14 cellular contexts compared by ENCODE assay signal in the genomic region with DNA sequence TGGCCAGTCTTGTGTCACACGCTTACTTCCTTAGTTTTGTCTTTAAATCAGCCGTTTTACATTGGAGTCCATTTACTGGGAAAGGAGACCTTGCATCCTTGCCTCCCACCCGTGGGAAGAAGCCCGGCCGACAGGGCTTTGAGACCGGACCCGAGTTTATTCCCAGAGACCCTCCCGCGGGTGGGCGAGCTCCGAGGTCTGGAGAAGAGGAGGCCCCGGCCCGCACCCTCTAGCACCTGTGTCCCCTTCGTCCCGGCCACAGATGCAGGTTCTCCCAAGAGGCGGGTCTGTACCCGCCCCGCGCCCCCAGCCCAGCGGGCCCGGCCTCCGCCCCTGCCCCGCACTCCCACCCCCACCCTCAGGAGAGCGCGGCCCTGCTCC. TPM values are rescaled to one million over a fixed set of nuclear protein-coding genes. Genes with fewer than 3 reads are reported as not detected.
A peak's percentile ranks its signal among the peaks of the same experiment; 100 is the strongest.
DNase-seq lines count a peak whose midpoint lies in the region; ATAC-seq and TF ChIP-seq lines count a peak whose summit lies in the region.
"Had no signal": no experiment of that assay in that cellular context is flagged by ENCODE, and none has a peak within 500 bp of the region (broad histone marks: within the 10 kb centered on the region; RNA-seq: fewer than 3 reads in every experiment).

No MANE protein-coding gene starts in this region.

- no peak overlapping the region for H2AFZ ChIP-seq in GM23248

- no peaks in the 10 kb centered on the region for H3K36me3 ChIP-seq in GM23248 (ENCODE audit: low read depth)
- H3K36me3 ChIP-seq in Peyer's patch, result no peaks in the 10 kb centered on the region

- no peaks in the 10 kb centered on the region for H3F3A ChIP-seq in GM23248 (ENCODE audit: insufficient read depth)

- H3K9me2 ChIP-seq in GM23248 (ENCODE audit: insufficient read depth), result no peaks in the 10 kb centered on the region

- intact Hi-C loops in right cardiac atrium (cut with DNase I), result no loop called here

- H3K9ac ChIP-seq in GM23248, result no peak overlapping the region

- H3K4me1 ChIP-seq in GM23248 (ENCODE audit: insufficient read depth) (no peaks in the 10 kb centered on the region), Peyer's patch (peaks cover 0 to 37% (median 8%) of the 10 kb centered on the region in 4 donors), right cardiac atrium (ENCODE audit: control insufficient read depth, insufficient read depth, low read length) (no peaks in the 10 kb centered on the region)

- H4K20me1 ChIP-seq in GM23248 (ENCODE audit: insufficient read depth), result no peaks in the 10 kb centered on the region

- H3K9me3 ChIP-seq in GM23248 (ENCODE audit: low read depth) (no peaks in the 10 kb centered on the region), Peyer's patch (no peaks in the 10 kb centered on the region), right cardiac atrium (ENCODE audit: control insufficient read depth, low read length) (no peaks in the 10 kb centered on the region)
- H3K9me3 ChIP-seq: esophagus squamous epithelium had no signal

- peaks cover 24% of the 10 kb centered on the region for H3K27me3 ChIP-seq in GM23248 (replicated peaks; ENCODE audit: insufficient read depth)
- H3K27me3 ChIP-seq in Peyer's patch, result peaks cover 0 to 37% of the 10 kb centered on the region in 2 donors
- H3K27me3 ChIP-seq in right cardiac atrium (ENCODE audit: control insufficient read depth, insufficient read depth), result no peaks in the 10 kb centered on the region

- no peak for TF ChIP-seq CTCF in Peyer's patch (IDR thresholded peaks at IDR 0.05)
- TF ChIP-seq CTCF in retinal pigment epithelial cell (conservative IDR thresholded peaks at IDR 0.05; ENCODE audit: low read depth, low read length), result no peak
- TF ChIP-seq CTCF in omental fat pad (IDR thresholded peaks at IDR 0.05), result no peak

- WGBS in GM23248 (ENCODE audit: low coverage in 1 of 2, low lambda C conversion rate in 2 of 2, missing lambda C conversion rate in 2 of 2), 2 experiments, result 8 to 21% methylated on average over 12 to 25 of the region's 25 CpGs
- 6% methylated on average over 25 of the region's 25 CpGs for WGBS in right cardiac atrium

- H3K79me2 ChIP-seq in GM23248 (ENCODE audit: insufficient read depth), result no peaks in the 10 kb centered on the region

- DNase-seq in GM23248 (no peak), Peyer's patch (no peak), right cardiac atrium (peak; percentile 21 to 48 (median 24)), retinal pigment epithelial cell (ENCODE audit: low read depth) (no peak), AG08395 (ENCODE audit: low spot score) (no peak), omental fat pad (ENCODE audit: low spot score) (no peak)
- DNase-seq: activated CD4-positive, alpha-beta T cell treated with anti-CD3 and anti-CD28 coated beads for 48 hours; activated naive CD4-positive, alpha-beta T cell; esophagus squamous epithelium had no signal

- H3K27ac ChIP-seq in GM23248 (no peak overlapping the region), Peyer's patch (no peak overlapping the region), right cardiac atrium (ENCODE audit: low read length) (no peak overlapping the region)
- H3K27ac ChIP-seq: esophagus squamous epithelium, SK-N-MC had no signal

- in situ Hi-C loops in GM23248 (cut with MboI), result no loop called here

- peak overlapping the region; percentile 57; the same call in 1 of the 2 replicates for H3K4me3 ChIP-seq in GM23248
- H3K4me3 ChIP-seq in Peyer's patch, result peak overlapping the region in 3 of 4 donors; percentile 37 to 43 (median 41)
- H3K4me3 ChIP-seq in right cardiac atrium (ENCODE audit: low read length), result peak overlapping the region; percentile 46
- H3K4me3 ChIP-seq in retinal pigment epithelial cell (ENCODE audit: low read length), result peak overlapping the region; percentile 14

- TF ChIP-seq POLR2A in Peyer's patch (IDR thresholded peaks at IDR 0.05), result no peak

- no peak overlapping the region for H3K4me2 ChIP-seq in GM23248 (ENCODE audit: unreplicated experiment)

- ATAC-seq in right cardiac atrium (no peak), GM21737 (IDR thresholded peaks at IDR 0.05; ENCODE audit: unreplicated experiment) (no peak), omental fat pad (ENCODE audit: low FRiP score) (no peak)
- ATAC-seq: HCT116 had no signal

RNA-seq across cellular contexts. Expression of a gene that starts 3.8 kb away (rescaled TPM):
- total RNA-seq in GM23248 (2014; rRNA removed; shearing (Covaris generic)), result 0.13 and 0.22 TPM in 2 replicates
- polyA plus RNA-seq in GM23248 (2016; fragmentation: Nextera tagmentation; extraction: Ambion mirVana), result 1.6 and 1.8 TPM in 2 replicates
- 10 to 100 TPM in 3 of 4 donors, under 1 TPM in 1; 0.83 to 35.7 (median 24.3) TPM for total RNA-seq in Peyer's patch
- under 1 TPM in 2 of 4 donors, not detected in 2; 0.36 to 0.37 TPM for total RNA-seq in right cardiac atrium
- polyA plus RNA-seq in right cardiac atrium, result 0.34 TPM
- under 1 TPM in 2 of 4 donors, not detected in 2; 0.09 to 0.12 TPM for total RNA-seq in omental fat pad
- total RNA-seq: dermis blood vessel endothelial cell, esophagus squamous epithelium had no signal
- polyA plus RNA-seq: keratinocyte had no signal

RNA-seq across cellular contexts. Expression of a gene that starts 10.1 kb away (rescaled TPM):
- 26.3 and 30.7 TPM in 2 replicates for total RNA-seq in GM23248 (2014; rRNA removed; shearing (Covaris generic))
- 26.4 and 28.8 TPM in 2 replicates for polyA plus RNA-seq in GM23248 (2016; fragmentation: Nextera tagmentation; extraction: Ambion mirVana)
- 100 to 1,000 TPM in 1 of 4 donors, 10 to 100 TPM in 3; 40.4 to 114 (median 71.4) TPM for total RNA-seq in Peyer's patch
- 10 to 100 TPM; 14.7 to 17.4 (median 17.1) TPM for total RNA-seq in right cardiac atrium
- 8.5 TPM for polyA plus RNA-seq in right cardiac atrium
- 10 to 100 TPM; 15.5 to 32.2 (median 16.9) TPM for total RNA-seq in omental fat pad

RNA-seq across cellular contexts. Expression of a gene that starts 14.4 kb away (rescaled TPM):
- 58.7 and 64.9 TPM in 2 replicates for total RNA-seq in GM23248 (2014; rRNA removed; shearing (Covaris generic))
- polyA plus RNA-seq in GM23248 (2016; fragmentation: Nextera tagmentation; extraction: Ambion mirVana), result 10.8 and 11.1 TPM in 2 replicates
- total RNA-seq in Peyer's patch, result 10 to 100 TPM; 10.3 to 29.7 (median 26.8) TPM
- 10 to 100 TPM; 17.4 to 21.7 (median 20.3) TPM for total RNA-seq in right cardiac atrium
- 19.2 TPM for polyA plus RNA-seq in right cardiac atrium
- total RNA-seq in omental fat pad, result 10 to 100 TPM; 25.1 to 91.7 (median 68.8) TPM

RNA-seq across cellular contexts. Expression of a gene that starts 23.6 kb away (rescaled TPM):
- total RNA-seq in GM23248 (2014; rRNA removed; shearing (Covaris generic)), result 16.8 and 18.2 TPM in 2 replicates
- polyA plus RNA-seq in GM23248 (2016; fragmentation: Nextera tagmentation; extraction: Ambion mirVana) (1.4 and 1.9 TPM in 2 replicates), right cardiac atrium (3.6 TPM)
- total RNA-seq in Peyer's patch (100 to 1,000 TPM in 2 of 4 donors, 10 to 100 TPM in 2; 32.2 to 119 (median 101) TPM), right cardiac atrium (1 to 10 TPM; 4.5 to 4.9 (median 4.6) TPM), omental fat pad (10 to 100 TPM in 1 of 4 donors, 1 to 10 TPM in 3; 4.8 to 10.2 (median 8.1) TPM)

Comparison
In these comparisons a context has a peak if more than half of its experiments do, and no peak if none do; other contexts are left out.
1. DNase-seq: peak in right cardiac atrium (3 of 3); none in GM23248 (single experiment), Peyer's patch (0 of 3), retinal pigment epithelial cell (single experiment), AG08395 (single experiment) and omental fat pad (single experiment).
2. Peak in every context shown above with its lines, with median percentiles within 50 percentile points of each other: H3K4me3 ChIP-seq.